Comparison of ENCODE assay signal across 11 cellular contexts in genomic region chr4:83618991-83619390, GRCh38.
DNase-seq lines count a peak whose midpoint lies in the region; ATAC-seq and TF ChIP-seq lines count a peak whose summit lies in the region.
"Had no signal": no experiment of that assay in that cellular context is flagged by ENCODE, and none has a peak within 500 bp of the region (broad histone marks: within the 10 kb centered on the region; RNA-seq: fewer than 3 reads in every experiment).

No MANE protein-coding gene starts in this region.

- no peak for TF ChIP-seq CTCF in left ventricle myocardium inferior (IDR thresholded peaks at IDR 0.05; ENCODE audit: borderline replicate concordance)

- peak overlapping the region; percentile 6 for H3K4me2 ChIP-seq in skeletal muscle satellite cell (ENCODE audit: low read length)

- ATAC-seq in GM18502 (IDR thresholded peaks at IDR 0.05; ENCODE audit: poor library complexity, unreplicated experiment), result no peak

- H3K36me3 ChIP-seq in left ventricle myocardium inferior (no peaks in the 10 kb centered on the region), skeletal muscle satellite cell (ENCODE audit: insufficient read depth, low read length) (no peaks in the 10 kb centered on the region)
- H3K36me3 ChIP-seq: ascending aorta had no signal

- DNase-seq in HCEC 1CT (peak; percentile 42), SW480 (ENCODE audit: low spot score) (peak; percentile 73), left ventricle myocardium inferior (no peak), inferior parietal cortex (ENCODE audit: extremely low spot score) (no peak), foreskin melanocyte (no peak)
- no peak for DNase-seq in T-helper 2 cell treated with Interferon-gamma antibody and Interleukin-4, amounts not matched to agents 5 μg/mL and 100 μg/mL, for 36 hours (ENCODE audit: low spot score)
- DNase-seq: MM.1S had no signal

- peaks cover 37% of the 10 kb centered on the region for H3K9me3 Mint-ChIP-seq in T-helper 2 cell treated with Interferon-gamma antibody and Interleukin-4, amounts not matched to agents 5 μg/mL and 100 μg/mL, for 36 hours

- H3K9me3 ChIP-seq in left ventricle myocardium inferior (replicated peaks), result peaks cover 35% of the 10 kb centered on the region
- H3K9me3 ChIP-seq in skeletal muscle satellite cell (replicated peaks; ENCODE audit: low read length), result peaks cover 3% of the 10 kb centered on the region

- no peak overlapping the region for H3K9ac ChIP-seq in skeletal muscle satellite cell (ENCODE audit: low read depth, low read length)

- peaks cover 10% of the 10 kb centered on the region for H3K27me3 Mint-ChIP-seq in T-helper 2 cell treated with Interferon-gamma antibody and Interleukin-4, amounts not matched to agents 5 μg/mL and 100 μg/mL, for 36 hours (ENCODE audit: low read depth)

- peak overlapping the region; percentile 91 for H3K27ac ChIP-seq in left ventricle myocardium inferior (replicated peaks)
- H3K27ac ChIP-seq: VCaP had no signal

- no peak overlapping the region for H3K27ac Mint-ChIP-seq in T-helper 2 cell treated with Interferon-gamma antibody and Interleukin-4, amounts not matched to agents 5 μg/mL and 100 μg/mL, for 36 hours

- intact Hi-C loops in left ventricle myocardium inferior (cut with micrococcal nuclease), result no loop called here

- no peak overlapping the region for H3K4me3 Mint-ChIP-seq in T-helper 2 cell treated with Interferon-gamma antibody and Interleukin-4, amounts not matched to agents 5 μg/mL and 100 μg/mL, for 36 hours

- H3K4me1 ChIP-seq in left ventricle myocardium inferior, result peaks cover 28% of the 10 kb centered on the region
- H3K4me1 ChIP-seq in skeletal muscle satellite cell (ENCODE audit: control insufficient read depth, insufficient read depth, low read length), result peaks cover 16% of the 10 kb centered on the region

- H3K4me3 ChIP-seq in left ventricle myocardium inferior (no peak overlapping the region), skeletal muscle satellite cell (ENCODE audit: low read length) (no peak overlapping the region)
- H3K4me3 ChIP-seq: ascending aorta had no signal

- peaks cover 1% of the 10 kb centered on the region for H3K4me1 Mint-ChIP-seq in T-helper 2 cell treated with Interferon-gamma antibody and Interleukin-4, amounts not matched to agents 5 μg/mL and 100 μg/mL, for 36 hours (ENCODE audit: low read depth)

- H3K27me3 ChIP-seq in left ventricle myocardium inferior (ENCODE audit: low read depth) (no peaks in the 10 kb centered on the region), skeletal muscle satellite cell (ENCODE audit: control insufficient read depth, insufficient read depth, low read length) (no peaks in the 10 kb centered on the region)
- H3K27me3 ChIP-seq: ascending aorta had no signal

- H3K36me3 Mint-ChIP-seq in T-helper 2 cell treated with Interferon-gamma antibody and Interleukin-4, amounts not matched to agents 5 μg/mL and 100 μg/mL, for 36 hours (ENCODE audit: low read depth), result no peaks in the 10 kb centered on the region

Comparison
In these comparisons a context has a peak if more than half of its experiments do, and no peak if none do; other contexts are left out.
1. DNase-seq: peak in HCEC 1CT (single experiment) and SW480 (single experiment); none in left ventricle myocardium inferior (single experiment), T-helper 2 cell treated with Interferon-gamma antibody and Interleukin-4, amounts not matched to agents 5 μg/mL and 100 μg/mL, for 36 hours (single experiment), inferior parietal cortex (single experiment) and foreskin melanocyte (single experiment).